Comparison of ENCODE assay signal across 8 cellular contexts in genomic region chr3:58490860-58491501, GRCh38. TPM values are rescaled to one million over a fixed set of nuclear protein-coding genes. Genes with fewer than 3 reads are reported as not detected.
A peak's percentile ranks its signal among the peaks of the same experiment; 100 is the strongest.
DNase-seq lines count a peak whose midpoint lies in the region; ATAC-seq, FAIRE-seq and TF ChIP-seq lines count a peak whose summit lies in the region.

No MANE protein-coding gene starts in this region.

- H3K27ac Mint-ChIP-seq in activated CD4-positive, alpha-beta T cell treated with anti-CD3 and anti-CD28 coated beads, Interleukin-2, amount 10 ng/mL, durations not matched to agents 24 days and 14 days, result no peak overlapping the region

- H3K9me3 ChIP-seq in HepG2 (ENCODE audit: low read length) (no peaks in the 10 kb centered on the region), thymus (ENCODE audit: control insufficient read depth) (no peaks in the 10 kb centered on the region)

- TF ChIP-seq EP300 in HepG2 (IDR thresholded peaks at IDR 0.05; ENCODE audit: low read depth in 2 of 2, low read length in 2 of 2) (no peak), HepG2 (CRISPR knock-in tag; IDR thresholded peaks at IDR 0.05; ENCODE audit: borderline replicate concordance) (no peak)

- H3K4me1 ChIP-seq in HepG2 (ENCODE audit: insufficient read depth, low read length) (peaks cover 84% of the 10 kb centered on the region), thymus (ENCODE audit: control insufficient read depth, insufficient read depth, low read length) (peaks cover 12% of the 10 kb centered on the region)

- peak overlapping the region; percentile 66 for H3K4me3 Mint-ChIP-seq in activated CD4-positive, alpha-beta T cell treated with anti-CD3 and anti-CD28 coated beads, Interleukin-2, amount 10 ng/mL, durations not matched to agents 24 days and 14 days

- no peaks in the 10 kb centered on the region for H3K9me3 Mint-ChIP-seq in activated CD4-positive, alpha-beta T cell treated with anti-CD3 and anti-CD28 coated beads, Interleukin-2, amount 10 ng/mL, durations not matched to agents 24 days and 14 days

- peaks cover 37% of the 10 kb centered on the region for H3K79me2 ChIP-seq in HepG2 (ENCODE audit: insufficient read depth, low read length)

- H3K4me3 ChIP-seq in astrocyte of the spinal cord (ENCODE audit: low read depth, low read length), result peak overlapping the region; percentile 22
- peak overlapping the region; percentile 33 to 68 (median 61); a peak in 5 of 6 replicates for H3K4me3 ChIP-seq in HepG2 (replicated peaks in 1 of 3; ENCODE audit: insufficient read depth in 1 of 3, low read depth in 2 of 3, low read length in 3 of 3)
- peak overlapping the region; percentile 94 for H3K4me3 ChIP-seq in thymus (ENCODE audit: low read length)

- no peak for TF ChIP-seq POLR2A in HepG2 (IDR thresholded peaks at IDR 0.05; ENCODE audit: insufficient read depth in 1 of 2, low read depth in 2 of 2, low read length in 2 of 2)

- TF ChIP-seq CTCF in astrocyte of the spinal cord (IDR thresholded peaks at IDR 0.05; ENCODE audit: low read depth, low read length) (no peak), HepG2 (CRISPR knock-in tag; IDR thresholded peaks at IDR 0.05) (no peak)

- in situ Hi-C loops in astrocyte of the spinal cord (cut with HindIII; ENCODE audit: low sequenced_read_pairs), result no loop called here
- in situ Hi-C loops in HepG2 (cut with HindIII; ENCODE audit: extremely low pct_ligation_motif_present, low pct_unique_long_range_greater_than_20kb), result no loop called here

- POLR2A ChIA-PET in HepG2 (lab: Yijun Ruan, JAX), result interaction anchor here (0.9 to 3.7 kb wide), 9 partner anchors 17 to 184 kb away, joined by 3 to 28 read pairs (median 6); partner anchors contain the start of genes ACOX2 and HTD2

- H3K27me3 Mint-ChIP-seq in activated CD4-positive, alpha-beta T cell treated with anti-CD3 and anti-CD28 coated beads, Interleukin-2, amount 10 ng/mL, durations not matched to agents 24 days and 14 days, result peaks cover 50% of the 10 kb centered on the region

- no peak for TF ChIP-seq RAD21 in HepG2 (CRISPR knock-in tag; IDR thresholded peaks at IDR 0.05)

- ATAC-seq in HepG2, result peak; percentile 24

- H4K20me1 ChIP-seq in HepG2 (ENCODE audit: insufficient read depth, low read length), result peaks cover 3% of the 10 kb centered on the region; the same call in 1 of the 2 replicates

- 27% methylated on average over 9 of the region's 19 CpGs for WGBS in HepG2 (ENCODE audit: low lambda C conversion rate)
- WGBS in thymus, result 92% methylated on average over 19 of the region's 19 CpGs

- DNase-seq in activated CD4-positive, alpha-beta T cell treated with anti-CD3 and anti-CD28 coated beads, Interleukin-2, amount 10 ng/mL, durations not matched to agents 24 days and 14 days, result peak; percentile 66
- no peak for DNase-seq in activated CD4-positive, alpha-beta T cell treated with anti-CD3 and anti-CD28 coated beads, Interleukin-2, amount 50 U/mL, for 1 hour
- DNase-seq in astrocyte of the spinal cord (ENCODE audit: low read depth, low spot score) (no peak), HepG2 (ENCODE audit: low spot score) (no peak), DMS 273 treated with DMSO at 0.1 percent for 48 hours (lab: John Stamatoyannopoulos, UW) (no peak)
- no peak for DNase-seq in activated CD4-positive, alpha-beta T cell treated with anti-CD3 and anti-CD28 coated beads for 48 hours
- no peak for DNase-seq in activated naive CD4-positive, alpha-beta T cell treated with Interleukin-2 at 50 U/mL for 16 hours

- intact Hi-C loops in activated CD4-positive, alpha-beta T cell treated with anti-CD3 and anti-CD28 coated beads, Interleukin-2, amount 10 ng/mL, durations not matched to agents 24 days and 14 days (cut with micrococcal nuclease), result loop anchor here (1.0 to 5.0 kb wide), 5 partner anchors 20 to 561 kb away; partner anchors contain the start of genes CFAP20DC, HTD2, PDHB and RPP14
- intact Hi-C loops in HepG2 (cut with micrococcal nuclease; ENCODE audit: unreplicated experiment), result loop anchor here (1.0 to 5.0 kb wide), 3 partner anchors 28 to 59 kb away; partner anchors contain the start of genes ACOX2 and PDHB

- H3K9ac ChIP-seq in HepG2 (ENCODE audit: insufficient read depth, low read depth, low read length), result peak overlapping the region; percentile 49; the same call in 1 of the 2 replicates

- H3K36me3 Mint-ChIP-seq in activated CD4-positive, alpha-beta T cell treated with anti-CD3 and anti-CD28 coated beads, Interleukin-2, amount 10 ng/mL, durations not matched to agents 24 days and 14 days (ENCODE audit: low read depth), result peaks cover 2% of the 10 kb centered on the region

- CTCF ChIA-PET in HepG2 (lab: Yijun Ruan, JAX; ENCODE audit: low intra/inter-chr PET ratio, low total read pairs), result interaction anchor here (1.0 to 1.7 kb wide), 3 partner anchors 28 to 42 kb away, joined by 3 to 8 read pairs (median 4); no protein-coding TSS in a partner anchor

- peaks cover 24% of the 10 kb centered on the region for H3K4me1 Mint-ChIP-seq in activated CD4-positive, alpha-beta T cell treated with anti-CD3 and anti-CD28 coated beads, Interleukin-2, amount 10 ng/mL, durations not matched to agents 24 days and 14 days

- no peaks in the 10 kb centered on the region; a peak in 3 of 5 replicates for H3K27me3 ChIP-seq in HepG2 (ENCODE audit: control insufficient read depth in 1 of 2, insufficient read depth in 2 of 2, low read length in 2 of 2)
- H3K27me3 ChIP-seq in thymus (ENCODE audit: control insufficient read depth, insufficient read depth), result peaks cover 2% of the 10 kb centered on the region

- H2AFZ ChIP-seq in HepG2 (ENCODE audit: low read length), result peak overlapping the region; percentile 17

- FAIRE-seq in HepG2 (lab: Jason Lieb, UNC), result no peak

- no TSS peak for BruUV-seq in HepG2 (replicated peaks; lab: Mats Ljungman, UMichigan)

- H3K27ac ChIP-seq in HepG2 (ENCODE audit: extremely low read length, insufficient read depth, low read length), result peak overlapping the region; percentile 18
- H3K27ac ChIP-seq in thymus (ENCODE audit: low read depth), result no peak overlapping the region

- no peaks in the 10 kb centered on the region for H3K36me3 ChIP-seq in HepG2 (replicated peaks in 1 of 2; ENCODE audit: control insufficient read depth in 1 of 2, insufficient read depth in 2 of 2, low read length in 2 of 2)
- no peaks in the 10 kb centered on the region for H3K36me3 ChIP-seq in thymus (ENCODE audit: control insufficient read depth, insufficient read depth)

- H3K4me2 ChIP-seq in HepG2 (ENCODE audit: low read depth, low read length), result peak overlapping the region; percentile 96

RNA-seq across cellular contexts. Expression of gene KCTD6, which starts 0.9 kb away (rescaled TPM):
- 5.8 and 6.3 TPM in 2 replicates for total RNA-seq in activated CD4-positive, alpha-beta T cell treated with anti-CD3 and anti-CD28 coated beads, Interleukin-2, amount 10 ng/mL, durations not matched to agents 24 days and 14 days
- 14.0 and 14.2 TPM in 2 replicates for total RNA-seq in HepG2 (2016; rRNA removed; fragmentation: Illumina TruSeq; extraction: Trizol)
- 9.3 and 12.2 TPM in 2 replicates for total RNA-seq in HepG2 (2016; cell fraction: cytosol; rRNA removed; fragmentation: Illumina TruSeq; extraction: Trizol; ENCODE audit: low read depth)
- 13.2 and 17.0 TPM in 2 replicates for total RNA-seq in HepG2 (2016; cell fraction: insoluble cytoplasmic fraction; rRNA removed; fragmentation: Illumina TruSeq; extraction: Trizol)
- total RNA-seq in HepG2 (2016; cell fraction: membrane; rRNA removed; fragmentation: Illumina TruSeq; extraction: Trizol), result 20.0 and 22.1 TPM in 2 replicates
- 12.3 and 13.2 TPM in 2 replicates for total RNA-seq in HepG2 (2016; cell fraction: nucleus; rRNA removed; fragmentation: Illumina TruSeq; extraction: Trizol)
- polyA plus RNA-seq in HepG2 (2011; rRNA removed) (12.0 and 13.4 TPM in 2 replicates), thymus (27.7 TPM)
- 6.5 and 11.1 TPM in 2 replicates for polyA plus RNA-seq in HepG2 (2011; cell fraction: cytosol; rRNA removed)
- polyA plus RNA-seq in HepG2 (2011; cell fraction: nucleus; rRNA removed), result 7.0 and 14.1 TPM in 2 replicates
- 10.7 and 12.1 TPM in 2 replicates for polyA plus RNA-seq in HepG2 (2012)
- 10.5 and 12.2 TPM in 2 replicates for polyA plus RNA-seq in HepG2 (2016; cell fraction: cytosol; fragmentation: Illumina TruSeq; extraction: Trizol; ENCODE audit: low read depth)
- polyA plus RNA-seq in HepG2 (2016; cell fraction: insoluble cytoplasmic fraction; fragmentation: Illumina TruSeq; extraction: Trizol; ENCODE audit: low read depth), result 19.5 and 23.9 TPM in 2 replicates
- polyA plus RNA-seq in HepG2 (2016; cell fraction: membrane; fragmentation: Illumina TruSeq; extraction: Trizol; ENCODE audit: low read depth), result 17.5 and 18.4 TPM in 2 replicates
- 23.8 and 26.9 TPM in 2 replicates for polyA plus RNA-seq in HepG2 (2016; cell fraction: nucleus; fragmentation: Illumina TruSeq; extraction: Trizol; ENCODE audit: insufficient read depth, low read depth)
- 3.9 and 8.0 TPM in 2 replicates for polyA minus RNA-seq in HepG2 (2011; rRNA and poly(A)+ RNA removed; ENCODE audit: low replicate concordance)
- polyA minus RNA-seq in HepG2 (2011; cell fraction: cytosol; rRNA and poly(A)+ RNA removed), result 4.9 and 5.9 TPM in 2 replicates
- polyA minus RNA-seq in HepG2 (2011; cell fraction: nucleus; rRNA and poly(A)+ RNA removed), result 7.3 and 17.8 TPM in 2 replicates

RNA-seq across cellular contexts. Expression of gene ACOX2, which starts 46.0 kb away (rescaled TPM):
- not detected in 2 replicates for total RNA-seq in activated CD4-positive, alpha-beta T cell treated with anti-CD3 and anti-CD28 coated beads, Interleukin-2, amount 10 ng/mL, durations not matched to agents 24 days and 14 days
- total RNA-seq in HepG2 (2016; rRNA removed; fragmentation: Illumina TruSeq; extraction: Trizol), result 41.1 and 42.6 TPM in 2 replicates
- 13.1 and 13.7 TPM in 2 replicates for total RNA-seq in HepG2 (2016; cell fraction: cytosol; rRNA removed; fragmentation: Illumina TruSeq; extraction: Trizol; ENCODE audit: low read depth)
- total RNA-seq in HepG2 (2016; cell fraction: insoluble cytoplasmic fraction; rRNA removed; fragmentation: Illumina TruSeq; extraction: Trizol), result 39.0 and 39.8 TPM in 2 replicates
- 18.6 and 20.4 TPM in 2 replicates for total RNA-seq in HepG2 (2016; cell fraction: membrane; rRNA removed; fragmentation: Illumina TruSeq; extraction: Trizol)
- total RNA-seq in HepG2 (2016; cell fraction: nucleus; rRNA removed; fragmentation: Illumina TruSeq; extraction: Trizol), result 48.2 and 48.3 TPM in 2 replicates
- polyA plus RNA-seq in HepG2 (2011; rRNA removed) (98.5 and 105 TPM in 2 replicates), thymus (12.2 TPM)
- polyA plus RNA-seq in HepG2 (2011; cell fraction: cytosol; rRNA removed), result 49.0 and 60.3 TPM in 2 replicates
- polyA plus RNA-seq in HepG2 (2011; cell fraction: nucleus; rRNA removed), result 306 and 373 TPM in 2 replicates
- polyA plus RNA-seq in HepG2 (2012), result 29.8 and 60.1 TPM in 2 replicates
- 12.5 and 13.1 TPM in 2 replicates for polyA plus RNA-seq in HepG2 (2016; cell fraction: cytosol; fragmentation: Illumina TruSeq; extraction: Trizol; ENCODE audit: low read depth)
- polyA plus RNA-seq in HepG2 (2016; cell fraction: insoluble cytoplasmic fraction; fragmentation: Illumina TruSeq; extraction: Trizol; ENCODE audit: low read depth), result 50.0 and 58.0 TPM in 2 replicates
- polyA plus RNA-seq in HepG2 (2016; cell fraction: membrane; fragmentation: Illumina TruSeq; extraction: Trizol; ENCODE audit: low read depth), result 16.6 and 17.1 TPM in 2 replicates
- polyA plus RNA-seq in HepG2 (2016; cell fraction: nucleus; fragmentation: Illumina TruSeq; extraction: Trizol; ENCODE audit: insufficient read depth, low read depth), result 86.5 and 86.8 TPM in 2 replicates
- polyA minus RNA-seq in HepG2 (2011; rRNA and poly(A)+ RNA removed; ENCODE audit: low replicate concordance), result 95.4 TPM in 1 of 2 replicates, not detected in the other
- 23.3 and 26.9 TPM in 2 replicates for polyA minus RNA-seq in HepG2 (2011; cell fraction: cytosol; rRNA and poly(A)+ RNA removed)
- polyA minus RNA-seq in HepG2 (2011; cell fraction: nucleus; rRNA and poly(A)+ RNA removed), result 86.3 and 110 TPM in 2 replicates

RNA-seq across cellular contexts. Expression of gene PDHB, which starts 57.3 kb away (rescaled TPM):
- 68.0 and 69.3 TPM in 2 replicates for total RNA-seq in activated CD4-positive, alpha-beta T cell treated with anti-CD3 and anti-CD28 coated beads, Interleukin-2, amount 10 ng/mL, durations not matched to agents 24 days and 14 days
- 153 and 229 TPM in 2 replicates for total RNA-seq in HepG2 (2016; rRNA removed; fragmentation: Illumina TruSeq; extraction: Trizol)
- 14.8 and 15.6 TPM in 2 replicates for total RNA-seq in HepG2 (2016; cell fraction: cytosol; rRNA removed; fragmentation: Illumina TruSeq; extraction: Trizol; ENCODE audit: low read depth)
- 155 and 245 TPM in 2 replicates for total RNA-seq in HepG2 (2016; cell fraction: insoluble cytoplasmic fraction; rRNA removed; fragmentation: Illumina TruSeq; extraction: Trizol)
- total RNA-seq in HepG2 (2016; cell fraction: membrane; rRNA removed; fragmentation: Illumina TruSeq; extraction: Trizol), result 30.6 and 31.8 TPM in 2 replicates
- total RNA-seq in HepG2 (2016; cell fraction: nucleus; rRNA removed; fragmentation: Illumina TruSeq; extraction: Trizol), result 63.1 and 66.4 TPM in 2 replicates
- polyA plus RNA-seq in HepG2 (2011; rRNA removed) (97.1 and 108 TPM in 2 replicates), thymus (86.0 TPM)
- polyA plus RNA-seq in HepG2 (2011; cell fraction: cytosol; rRNA removed), result 68.4 and 102 TPM in 2 replicates
- polyA plus RNA-seq in HepG2 (2011; cell fraction: nucleus; rRNA removed), result 28.4 and 37.7 TPM in 2 replicates
- polyA plus RNA-seq in HepG2 (2012), result 113 and 146 TPM in 2 replicates
- polyA plus RNA-seq in HepG2 (2016; cell fraction: cytosol; fragmentation: Illumina TruSeq; extraction: Trizol; ENCODE audit: low read depth), result 11.6 and 12.1 TPM in 2 replicates
- 209 and 226 TPM in 2 replicates for polyA plus RNA-seq in HepG2 (2016; cell fraction: insoluble cytoplasmic fraction; fragmentation: Illumina TruSeq; extraction: Trizol; ENCODE audit: low read depth)
- 23.0 and 24.8 TPM in 2 replicates for polyA plus RNA-seq in HepG2 (2016; cell fraction: membrane; fragmentation: Illumina TruSeq; extraction: Trizol; ENCODE audit: low read depth)
- 66.3 and 77.5 TPM in 2 replicates for polyA plus RNA-seq in HepG2 (2016; cell fraction: nucleus; fragmentation: Illumina TruSeq; extraction: Trizol; ENCODE audit: insufficient read depth, low read depth)
- polyA minus RNA-seq in HepG2 (2011; rRNA and poly(A)+ RNA removed; ENCODE audit: low replicate concordance), result 76.8 and 97.2 TPM in 2 replicates
- polyA minus RNA-seq in HepG2 (2011; cell fraction: cytosol; rRNA and poly(A)+ RNA removed), result 47.7 and 50.9 TPM in 2 replicates
- polyA minus RNA-seq in HepG2 (2011; cell fraction: nucleus; rRNA and poly(A)+ RNA removed), result 91.3 and 98.1 TPM in 2 replicates

Comparison
In these comparisons a context has a peak if more than half of its experiments do, and no peak if none do; other contexts are left out.
1. H3K4me3 ChIP-seq: peak in every context shown above with its lines; median percentile 94 in thymus; 61 in HepG2; 22 in astrocyte of the spinal cord.
2. RNA of gene ACOX2, which starts 46.0 kb away (total RNA-seq): 13.1 to 48.3 TPM in HepG2; not detected in activated CD4-positive, alpha-beta T cell treated with anti-CD3 and anti-CD28 coated beads, Interleukin-2, amount 10 ng/mL, durations not matched to agents 24 days and 14 days; every median in the first group is over 10 times any median in the second.